Comparison of ENCODE assay signal across 8 cellular contexts in the genomic region with DNA sequence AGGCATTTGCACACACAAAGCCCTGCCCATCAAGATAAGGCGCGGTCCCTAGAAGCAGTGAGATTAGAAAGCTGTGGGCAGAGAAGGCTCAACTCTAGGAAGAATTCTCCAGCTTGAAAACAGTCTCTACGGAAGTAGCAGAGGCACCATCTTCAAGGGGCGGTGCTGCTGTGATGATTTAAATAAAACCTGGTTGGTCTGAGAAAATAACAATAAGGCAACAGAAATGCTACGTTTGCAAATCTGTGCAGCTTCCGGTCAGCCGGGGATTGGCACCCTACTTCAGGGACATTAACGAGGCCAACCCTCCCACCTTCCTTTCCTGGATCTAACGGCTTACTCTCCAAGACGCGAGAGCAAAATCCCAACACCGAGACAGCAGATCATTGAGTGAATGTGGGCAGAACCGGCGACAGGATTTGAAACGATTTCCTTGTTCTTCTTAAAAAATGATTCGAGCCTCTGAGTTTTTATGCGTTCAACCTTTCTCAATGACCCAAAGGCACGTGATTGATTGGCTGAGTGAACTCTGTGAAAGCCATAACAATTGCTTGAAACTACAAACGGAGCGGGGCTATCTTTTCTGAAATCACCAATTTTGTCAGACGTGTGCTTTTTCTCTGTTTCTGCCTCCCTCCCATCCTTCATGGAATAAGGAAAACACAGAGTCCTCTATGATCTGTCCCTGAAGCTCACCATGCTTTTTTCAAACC.
DNase-seq lines count a peak whose midpoint lies in the region; ATAC-seq and TF ChIP-seq lines count a peak whose summit lies in the region.

No MANE protein-coding gene starts in this region.

- TF ChIP-seq POLR2A in upper lobe of left lung (IDR thresholded peaks at IDR 0.05) = no peak

- H3K4me1 ChIP-seq in upper lobe of left lung = peaks cover 0 to 12% (median 2%) of the 10 kb centered on the region in 4 donors

- peaks cover 46% of the 10 kb centered on the region for H3K27me3 Mint-ChIP-seq in activated T-cell treated with anti-CD3 and anti-CD28 coated beads, Interleukin-2, amount 50 U/mL, for 4 hours (ENCODE audit: low read depth)
- no peaks in the 10 kb centered on the region for H3K27me3 Mint-ChIP-seq in mesothelial cell of epicardium (ENCODE audit: low read depth)

- TF ChIP-seq EP300 in upper lobe of left lung (IDR thresholded peaks at IDR 0.05) = no peak

- H3K36me3 ChIP-seq in upper lobe of left lung = no peaks in the 10 kb centered on the region

- H3K4me3 ChIP-seq in choroid plexus epithelial cell (ENCODE audit: low read depth, low read length) = peak overlapping the region; percentile 32
- peak overlapping the region in 3 of 4 donors; percentile 24 to 41 (median 32) for H3K4me3 ChIP-seq in upper lobe of left lung

- H3K9me3 Mint-ChIP-seq in activated T-cell treated with anti-CD3 and anti-CD28 coated beads, Interleukin-2, amount 50 U/mL, for 4 hours = no peaks in the 10 kb centered on the region
- no peaks in the 10 kb centered on the region for H3K9me3 Mint-ChIP-seq in mesothelial cell of epicardium

- H3K36me3 Mint-ChIP-seq in activated T-cell treated with anti-CD3 and anti-CD28 coated beads, Interleukin-2, amount 50 U/mL, for 4 hours (ENCODE audit: insufficient read depth) = no peaks in the 10 kb centered on the region
- H3K36me3 Mint-ChIP-seq in mesothelial cell of epicardium = no peaks in the 10 kb centered on the region

- 8 to 21% methylated on average over 21 of the region's 21 CpGs for WGBS in upper lobe of left lung, 2 donors

- no peaks in the 10 kb centered on the region for H3K27me3 ChIP-seq in upper lobe of left lung

- H3K4me3 Mint-ChIP-seq in activated T-cell treated with anti-CD3 and anti-CD28 coated beads, Interleukin-2, amount 50 U/mL, for 4 hours = peak overlapping the region; percentile 21
- H3K4me3 Mint-ChIP-seq in mesothelial cell of epicardium = peak overlapping the region; percentile 69

- DNase-seq in activated T-cell treated with anti-CD3 and anti-CD28 coated beads, Interleukin-2, amount 50 U/mL, for 4 hours = no peak
- DNase-seq in activated T-cell treated with anti-CD3 and anti-CD28 coated beads, Interleukin-2, amount 50 U/mL, for 48 hours = no peak
- DNase-seq in choroid plexus epithelial cell (ENCODE audit: low read depth) (no peak), mesothelial cell of epicardium (ENCODE audit: low spot score in 2 of 2, unreplicated experiment in 2 of 2) (no peak), upper lobe of left lung (no peak), NCI-H1694 treated with DMSO at 0.1 percent for 48 hours (lab: John Stamatoyannopoulos, UW) (no peak), GM10248 (ENCODE audit: extremely low spot score) (no peak)

- POLR2A ChIA-PET in GM10248 (lab: Yijun Ruan, JAX) = no interaction called here

- peak overlapping the region; percentile 89 for H3K27ac Mint-ChIP-seq in mesothelial cell of epicardium

- H3K27ac ChIP-seq in upper lobe of left lung = no peak overlapping the region

- TF ChIP-seq CTCF in choroid plexus epithelial cell (conservative IDR thresholded peaks at IDR 0.05; ENCODE audit: low read depth, low read length) (no peak), mesothelial cell of epicardium (IDR thresholded peaks at IDR 0.05; ENCODE audit: unreplicated experiment) (no peak), upper lobe of left lung (IDR thresholded peaks at IDR 0.05) (no peak), GM10248 (IDR thresholded peaks at IDR 0.05; ENCODE audit: control extremely low read depth, extremely low read depth, low read depth, missing control alignments) (no peak)

- peaks cover 9% of the 10 kb centered on the region for H3K4me1 Mint-ChIP-seq in activated T-cell treated with anti-CD3 and anti-CD28 coated beads, Interleukin-2, amount 50 U/mL, for 4 hours (ENCODE audit: low read depth)
- peaks cover 34% of the 10 kb centered on the region for H3K4me1 Mint-ChIP-seq in mesothelial cell of epicardium

- no peaks in the 10 kb centered on the region for H3K9me3 ChIP-seq in upper lobe of left lung

- CTCF ChIA-PET in GM10248 (lab: Yijun Ruan, JAX) = interaction anchor here (1.0 kb wide), 1 partner anchor 190 kb away, joined by 3 read pairs; no protein-coding TSS in a partner anchor

- ATAC-seq in activated T-cell treated with anti-CD3 and anti-CD28 coated beads, Interleukin-2, amount 50 U/mL, for 4 hours = no peak
- peak; percentile 12 to 26 for ATAC-seq in upper lobe of left lung (ENCODE audit: low FRiP score in 2 of 2)
- ATAC-seq in HG03159 (IDR thresholded peaks at IDR 0.05; ENCODE audit: unreplicated experiment) = no peak

Comparison
In these comparisons a context has a peak if more than half of its experiments do, and no peak if none do; other contexts are left out.
1. ATAC-seq: peak in upper lobe of left lung (2 of 2); none in activated T-cell treated with anti-CD3 and anti-CD28 coated beads, Interleukin-2, amount 50 U/mL, for 4 hours (0 of 2) and HG03159 (single experiment).